Comparison of ENCODE assay signal across 15 cellular contexts in genomic region chr16:82298472-82298871, GRCh38.
DNase-seq lines count a peak whose midpoint lies in the region; ATAC-seq lines count a peak whose summit lies in the region.
"Had no signal": no experiment of that assay in that cellular context is flagged by ENCODE, and none has a peak within 500 bp of the region (broad histone marks: within the 10 kb centered on the region; RNA-seq: fewer than 3 reads in every experiment).

No MANE protein-coding gene starts in this region.

- H3K4me3 Mint-ChIP-seq in activated CD4-positive, alpha-beta T cell treated with anti-CD3 and anti-CD28 coated beads for 36 hours, result no peak overlapping the region
- H3K4me3 Mint-ChIP-seq in stimulated activated naive CD8-positive, alpha-beta T cell treated with anti-CD3 and anti-CD28 coated beads, Interleukin-15, amount 100 ng/mL, for 72 hours, result no peak overlapping the region
- no peak overlapping the region for H3K4me3 Mint-ChIP-seq in activated T-helper 17 cell treated with anti-CD3 and anti-CD28 coated beads, Interleukin-2, amount 50 U/mL, for 72 hours
- no peak overlapping the region for H3K4me3 Mint-ChIP-seq in stimulated activated effector memory CD8-positive, alpha-beta T cell treated with anti-CD3 and anti-CD28 coated beads, Interleukin-12 subunit alpha, Interleukin-12 subunit beta, amount 100 ng/mL, for 72 hours
- H3K4me3 Mint-ChIP-seq: CD14-positive monocyte; CD4-positive, alpha-beta memory T cell had no signal

- no peak overlapping the region for H3K27ac Mint-ChIP-seq in activated CD4-positive, alpha-beta T cell treated with anti-CD3 and anti-CD28 coated beads for 36 hours
- H3K27ac Mint-ChIP-seq in stimulated activated naive CD8-positive, alpha-beta T cell treated with anti-CD3 and anti-CD28 coated beads, Interleukin-15, amount 100 ng/mL, for 72 hours, result no peak overlapping the region
- H3K27ac Mint-ChIP-seq in activated T-helper 17 cell treated with anti-CD3 and anti-CD28 coated beads, Interleukin-2, amount 50 U/mL, for 72 hours, result no peak overlapping the region
- H3K27ac Mint-ChIP-seq in stimulated activated effector memory CD8-positive, alpha-beta T cell treated with anti-CD3 and anti-CD28 coated beads, Interleukin-12 subunit alpha, Interleukin-12 subunit beta, amount 100 ng/mL, for 72 hours, result no peak overlapping the region
- H3K27ac Mint-ChIP-seq: CD14-positive monocyte; CD4-positive, alpha-beta memory T cell had no signal

- intact Hi-C loops in activated CD4-positive, alpha-beta T cell treated with anti-CD3 and anti-CD28 coated beads for 36 hours (cut with DNase I, micrococcal nuclease), result no loop called here

- CTCF ChIA-PET in activated CD4-positive, alpha-beta T cell treated with anti-CD3 and anti-CD28 coated beads for 36 hours (lab: Charles Lee), result no interaction called here

- H3K4me1 Mint-ChIP-seq in activated CD4-positive, alpha-beta T cell treated with anti-CD3 and anti-CD28 coated beads for 36 hours, result no peaks in the 10 kb centered on the region
- H3K4me1 Mint-ChIP-seq in stimulated activated naive CD8-positive, alpha-beta T cell treated with anti-CD3 and anti-CD28 coated beads, Interleukin-15, amount 100 ng/mL, for 72 hours, result no peaks in the 10 kb centered on the region
- H3K4me1 Mint-ChIP-seq in activated T-helper 17 cell treated with anti-CD3 and anti-CD28 coated beads, Interleukin-2, amount 50 U/mL, for 72 hours, result no peaks in the 10 kb centered on the region
- H3K4me1 Mint-ChIP-seq in stimulated activated effector memory CD8-positive, alpha-beta T cell treated with anti-CD3 and anti-CD28 coated beads, Interleukin-12 subunit alpha, Interleukin-12 subunit beta, amount 100 ng/mL, for 72 hours, result no peaks in the 10 kb centered on the region
- H3K4me1 Mint-ChIP-seq: CD14-positive monocyte; CD4-positive, alpha-beta memory T cell had no signal

- peak; percentile 47 for ATAC-seq in activated CD4-positive, alpha-beta T cell treated with anti-CD3 and anti-CD28 coated beads for 36 hours
- ATAC-seq in stimulated activated naive CD8-positive, alpha-beta T cell treated with anti-CD3 and anti-CD28 coated beads, Interleukin-15, amount 100 ng/mL, for 72 hours, result peak; percentile 33
- no peak for ATAC-seq in stimulated activated naive CD8-positive, alpha-beta T cell treated with anti-CD3 and anti-CD28 coated beads, Interleukin-15, Interleukin-2, amounts not matched to agents 100 U/mL and 50 U/mL, for 24 hours
- ATAC-seq in activated T-helper 17 cell treated with anti-CD3 and anti-CD28 coated beads, Interleukin-2, amount 50 U/mL, for 72 hours (replicated peaks), result peak; percentile 18
- peak; percentile 43 for ATAC-seq in stimulated activated effector memory CD8-positive, alpha-beta T cell treated with anti-CD3 and anti-CD28 coated beads, Interleukin-12 subunit alpha, Interleukin-12 subunit beta, amount 100 ng/mL, for 72 hours
- ATAC-seq in GM18502 (IDR thresholded peaks at IDR 0.05; ENCODE audit: poor library complexity, unreplicated experiment), result no peak

- POLR2A ChIA-PET in activated CD4-positive, alpha-beta T cell treated with anti-CD3 and anti-CD28 coated beads for 36 hours (lab: Charles Lee), result no interaction called here

- no peaks in the 10 kb centered on the region for H3K9me3 Mint-ChIP-seq in activated CD4-positive, alpha-beta T cell treated with anti-CD3 and anti-CD28 coated beads for 36 hours (ENCODE audit: low read depth)
- no peaks in the 10 kb centered on the region for H3K9me3 Mint-ChIP-seq in stimulated activated naive CD8-positive, alpha-beta T cell treated with anti-CD3 and anti-CD28 coated beads, Interleukin-15, amount 100 ng/mL, for 72 hours
- H3K9me3 Mint-ChIP-seq in activated T-helper 17 cell treated with anti-CD3 and anti-CD28 coated beads, Interleukin-2, amount 50 U/mL, for 72 hours, result no peaks in the 10 kb centered on the region
- H3K9me3 Mint-ChIP-seq in stimulated activated effector memory CD8-positive, alpha-beta T cell treated with anti-CD3 and anti-CD28 coated beads, Interleukin-12 subunit alpha, Interleukin-12 subunit beta, amount 100 ng/mL, for 72 hours, result no peaks in the 10 kb centered on the region
- H3K9me3 Mint-ChIP-seq: CD14-positive monocyte; CD4-positive, alpha-beta memory T cell had no signal

- peaks cover 7% of the 10 kb centered on the region for H3K27me3 Mint-ChIP-seq in activated CD4-positive, alpha-beta T cell treated with anti-CD3 and anti-CD28 coated beads for 36 hours
- H3K27me3 Mint-ChIP-seq in stimulated activated naive CD8-positive, alpha-beta T cell treated with anti-CD3 and anti-CD28 coated beads, Interleukin-15, amount 100 ng/mL, for 72 hours, result no peaks in the 10 kb centered on the region
- peaks cover 10% of the 10 kb centered on the region for H3K27me3 Mint-ChIP-seq in activated T-helper 17 cell treated with anti-CD3 and anti-CD28 coated beads, Interleukin-2, amount 50 U/mL, for 72 hours

- H3K36me3 Mint-ChIP-seq in activated CD4-positive, alpha-beta T cell treated with anti-CD3 and anti-CD28 coated beads for 36 hours (ENCODE audit: low read depth), result no peaks in the 10 kb centered on the region
- H3K36me3 Mint-ChIP-seq in activated T-helper 17 cell treated with anti-CD3 and anti-CD28 coated beads, Interleukin-2, amount 50 U/mL, for 72 hours (ENCODE audit: low read depth), result no peaks in the 10 kb centered on the region
- H3K36me3 Mint-ChIP-seq in stimulated activated effector memory CD8-positive, alpha-beta T cell treated with anti-CD3 and anti-CD28 coated beads, Interleukin-12 subunit alpha, Interleukin-12 subunit beta, amount 100 ng/mL, for 72 hours, result no peaks in the 10 kb centered on the region
- H3K36me3 Mint-ChIP-seq: CD14-positive monocyte; CD4-positive, alpha-beta memory T cell had no signal

- no peak for DNase-seq in activated CD4-positive, alpha-beta T cell treated with anti-CD3 and anti-CD28 coated beads for 36 hours
- no peak for DNase-seq in activated CD4-positive, alpha-beta T cell treated with anti-CD3 and anti-CD28 coated beads, Interleukin-2, amount 50 U/mL, for 48 hours
- no peak for DNase-seq in stimulated activated naive CD8-positive, alpha-beta T cell treated with anti-CD3 and anti-CD28 coated beads, Interleukin-15, amount 100 ng/mL, for 72 hours
- DNase-seq in stimulated activated naive CD8-positive, alpha-beta T cell treated with anti-CD3 and anti-CD28 coated beads, Interleukin-15, Interleukin-2, amounts not matched to agents 100 U/mL and 50 U/mL, for 24 hours, result no peak
- DNase-seq in stimulated activated effector memory CD8-positive, alpha-beta T cell treated with anti-CD3 and anti-CD28 coated beads, Interleukin-12 subunit alpha, Interleukin-12 subunit beta, amount 100 ng/mL, for 72 hours (ENCODE audit: low spot score in 2 of 2), result no peak
- no peak for DNase-seq in medulla oblongata (ENCODE audit: extremely low spot score)
- DNase-seq: 8988T; CD4-positive, alpha-beta memory T cell; DMS153; DMS79; GDM1; GOT3 had no signal

Comparison
In these comparisons a context has a peak if more than half of its experiments do, and no peak if none do; other contexts are left out.
1. ATAC-seq: peak in activated CD4-positive, alpha-beta T cell treated with anti-CD3 and anti-CD28 coated beads for 36 hours (single experiment), stimulated activated naive CD8-positive, alpha-beta T cell treated with anti-CD3 and anti-CD28 coated beads, Interleukin-15, amount 100 ng/mL, for 72 hours (single experiment), activated T-helper 17 cell treated with anti-CD3 and anti-CD28 coated beads, Interleukin-2, amount 50 U/mL, for 72 hours (single experiment) and stimulated activated effector memory CD8-positive, alpha-beta T cell treated with anti-CD3 and anti-CD28 coated beads, Interleukin-12 subunit alpha, Interleukin-12 subunit beta, amount 100 ng/mL, for 72 hours (single experiment); none in stimulated activated naive CD8-positive, alpha-beta T cell treated with anti-CD3 and anti-CD28 coated beads, Interleukin-15, Interleukin-2, amounts not matched to agents 100 U/mL and 50 U/mL, for 24 hours (single experiment) and GM18502 (single experiment).